15 cellular contexts compared by ENCODE assay signal in genomic region chr6:14321992-14322772, GRCh38.
DNase-seq lines count a peak whose midpoint lies in the region; ATAC-seq, FAIRE-seq and TF ChIP-seq lines count a peak whose summit lies in the region.
"Had no signal": no experiment of that assay in that cellular context is flagged by ENCODE, and none has a peak within 500 bp of the region (broad histone marks: within the 10 kb centered on the region; RNA-seq: fewer than 3 reads in every experiment).

No MANE protein-coding gene starts in this region.

- no peaks in the 10 kb centered on the region for H3K36me3 Mint-ChIP-seq in Calu3 (ENCODE audit: insufficient read depth, unreplicated experiment)
- H3K36me3 Mint-ChIP-seq in activated T-helper 1 cell treated with anti-CD3 and anti-CD28 coated beads, Interleukin-12 subunit alpha, Interleukin-12 subunit beta, Interleukin-2, Interleukin-4 antibody, amounts not matched to agents 30 ng/mL and 10 ng/mL and 1 ng/mL, durations not matched to agents 14 hours and 24 hours and 36 hours (ENCODE audit: low read depth), result no peaks in the 10 kb centered on the region
- H3K36me3 Mint-ChIP-seq: CD14-positive monocyte had no signal

- H3K4me3 ChIP-seq in HFF-Myc (replicated peaks; ENCODE audit: low read depth, low read length) (no peak overlapping the region), bronchial epithelial cell (ENCODE audit: low read depth, low read length) (no peak overlapping the region), right lobe of liver (no peak overlapping the region)

- TF ChIP-seq CTCF in Calu3 (IDR thresholded peaks at IDR 0.05; ENCODE audit: unreplicated experiment) (no peak), HFF-Myc (IDR thresholded peaks at IDR 0.05; ENCODE audit: low read depth, low read length, missing control alignments) (peak; percentile 8), bronchial epithelial cell (IDR thresholded peaks at IDR 0.05; ENCODE audit: insufficient read depth, low read length, severe bottlenecking) (peak; percentile 36), right lobe of liver (IDR thresholded peaks at IDR 0.05) (peak; percentile 8 to 36 (median 18))

- peak; percentile 22 to 75 (median 68) for ATAC-seq in right lobe of liver
- ATAC-seq: effector memory CD8-positive, alpha-beta T cell had no signal

- 87% methylated on average over 7 of the region's 10 CpGs for WGBS in right lobe of liver (ENCODE audit: insufficient coverage, low coverage, low lambda C conversion rate, missing lambda C conversion rate)

- no peak overlapping the region for H3K27ac ChIP-seq in right lobe of liver

- H3K9me3 Mint-ChIP-seq in Calu3 (ENCODE audit: low read depth, unreplicated experiment), result no peaks in the 10 kb centered on the region
- no peaks in the 10 kb centered on the region for H3K9me3 Mint-ChIP-seq in activated T-helper 1 cell treated with anti-CD3 and anti-CD28 coated beads, Interleukin-12 subunit alpha, Interleukin-12 subunit beta, Interleukin-2, Interleukin-4 antibody, amounts not matched to agents 30 ng/mL and 10 ng/mL and 1 ng/mL, durations not matched to agents 14 hours and 24 hours and 36 hours
- H3K9me3 Mint-ChIP-seq: activated T-cell treated with anti-CD3 and anti-CD28 coated beads, Interleukin-2, amount 50 U/mL, for 24 hours; CD14-positive monocyte; effector memory CD8-positive, alpha-beta T cell; stimulated activated naive CD8-positive, alpha-beta T cell treated with anti-CD3 and anti-CD28 coated beads, Interleukin-15, amount 100 ng/mL, for 72 hours had no signal

- no peak overlapping the region for H3K4me3 Mint-ChIP-seq in Calu3 (ENCODE audit: low read depth, unreplicated experiment)
- H3K4me3 Mint-ChIP-seq in activated T-helper 1 cell treated with anti-CD3 and anti-CD28 coated beads, Interleukin-12 subunit alpha, Interleukin-12 subunit beta, Interleukin-2, Interleukin-4 antibody, amounts not matched to agents 30 ng/mL and 10 ng/mL and 1 ng/mL, durations not matched to agents 14 hours and 24 hours and 36 hours, result no peak overlapping the region
- H3K4me3 Mint-ChIP-seq: CD14-positive monocyte; effector memory CD8-positive, alpha-beta T cell had no signal

- H3K27me3 Mint-ChIP-seq in Calu3 (ENCODE audit: unreplicated experiment), result no peaks in the 10 kb centered on the region
- H3K27me3 Mint-ChIP-seq in activated T-helper 1 cell treated with anti-CD3 and anti-CD28 coated beads, Interleukin-12 subunit alpha, Interleukin-12 subunit beta, Interleukin-2, Interleukin-4 antibody, amounts not matched to agents 30 ng/mL and 10 ng/mL and 1 ng/mL, durations not matched to agents 14 hours and 24 hours and 36 hours (ENCODE audit: insufficient read depth), result peaks cover 8% of the 10 kb centered on the region

- DNase-seq in Calu3, result peak; percentile 13
- no peak for DNase-seq in HFF-Myc (ENCODE audit: extremely low read depth, low read depth)
- peak; percentile 10 for DNase-seq in bronchial epithelial cell (ENCODE audit: low read depth)
- DNase-seq in right lobe of liver, result peak in 2 of 3 donors; percentile 27 to 55
- DNase-seq in NCI-H1694 treated with DMSO at 0.1 percent for 48 hours (lab: John Stamatoyannopoulos, UW), result no peak
- no peak for DNase-seq in posterior cingulate gyrus
- DNase-seq in activated T-helper 1 cell treated with anti-CD3 and anti-CD28 coated beads, Interleukin-12 subunit alpha, Interleukin-12 subunit beta, Interleukin-2, Interleukin-4 antibody, amounts not matched to agents 30 ng/mL and 10 ng/mL and 1 ng/mL, durations not matched to agents 14 hours and 24 hours and 36 hours (ENCODE audit: low spot score), result no peak
- no peak for DNase-seq in occipital lobe (lab: John Stamatoyannopoulos, UW)
- DNase-seq: activated CD4-positive, alpha-beta T cell treated with anti-CD3 and anti-CD28 coated beads for 1 hour; activated T-cell treated with anti-CD3 and anti-CD28 coated beads, Interleukin-2, amount 50 U/mL, for 24 hours; effector memory CD8-positive, alpha-beta T cell; SK-N-SH; stimulated activated CD4-positive, alpha-beta T cell treated with anti-CD3 and anti-CD28 coated beads, Interleukin-2, amount 100 ng/mL, for 48 hours; stimulated activated naive CD8-positive, alpha-beta T cell treated with anti-CD3 and anti-CD28 coated beads, Interleukin-15, amount 100 ng/mL, for 72 hours had no signal

- H3K36me3 ChIP-seq in bronchial epithelial cell (ENCODE audit: control insufficient read depth, insufficient read depth, low read length) (no peaks in the 10 kb centered on the region), right lobe of liver (no peaks in the 10 kb centered on the region)

- H3K27ac Mint-ChIP-seq in Calu3 (ENCODE audit: unreplicated experiment), result no peak overlapping the region
- no peak overlapping the region for H3K27ac Mint-ChIP-seq in activated T-helper 1 cell treated with anti-CD3 and anti-CD28 coated beads, Interleukin-12 subunit alpha, Interleukin-12 subunit beta, Interleukin-2, Interleukin-4 antibody, amounts not matched to agents 30 ng/mL and 10 ng/mL and 1 ng/mL, durations not matched to agents 14 hours and 24 hours and 36 hours
- H3K27ac Mint-ChIP-seq: activated T-cell treated with anti-CD3 and anti-CD28 coated beads, Interleukin-2, amount 50 U/mL, for 24 hours; effector memory CD8-positive, alpha-beta T cell had no signal

- H3K4me1 ChIP-seq in right lobe of liver, result no peaks in the 10 kb centered on the region

- H3K9me3 ChIP-seq in right lobe of liver, result no peaks in the 10 kb centered on the region
- H3K9me3 ChIP-seq: SK-N-SH had no signal

- peaks cover 26% of the 10 kb centered on the region for H3K4me1 Mint-ChIP-seq in Calu3 (ENCODE audit: low read depth, unreplicated experiment)
- H3K4me1 Mint-ChIP-seq in activated T-helper 1 cell treated with anti-CD3 and anti-CD28 coated beads, Interleukin-12 subunit alpha, Interleukin-12 subunit beta, Interleukin-2, Interleukin-4 antibody, amounts not matched to agents 30 ng/mL and 10 ng/mL and 1 ng/mL, durations not matched to agents 14 hours and 24 hours and 36 hours (ENCODE audit: low read depth), result peaks cover 4% of the 10 kb centered on the region

- FAIRE-seq in bronchial epithelial cell (lab: Jason Lieb, UNC), result peak; percentile 13

- H3K27me3 ChIP-seq in bronchial epithelial cell (ENCODE audit: control insufficient read depth, insufficient read depth, low read length) (no peaks in the 10 kb centered on the region), right lobe of liver (no peaks in the 10 kb centered on the region)

- CTCF ChIA-PET in Calu3 (lab: Charles Lee), result no interaction called here

- intact Hi-C loops in Calu3 (cut with micrococcal nuclease; ENCODE audit: unreplicated experiment) (no loop called here), right lobe of liver (cut with DNase I) (no loop called here), posterior cingulate gyrus (cut with DNase I) (no loop called here)
- intact Hi-C loops in activated T-helper 1 cell treated with anti-CD3 and anti-CD28 coated beads, Interleukin-12 subunit alpha, Interleukin-12 subunit beta, Interleukin-2, Interleukin-4 antibody, amounts not matched to agents 30 ng/mL and 10 ng/mL and 1 ng/mL, durations not matched to agents 14 hours and 24 hours and 36 hours (cut with micrococcal nuclease), result no loop called here

- no TSS peak for BruUV-seq in Calu3 (replicated peaks; lab: Mats Ljungman, UMichigan)

- TF ChIP-seq POLR2A in right lobe of liver (IDR thresholded peaks at IDR 0.05), result no peak

Comparison
In these comparisons a context has a peak if more than half of its experiments do, and no peak if none do; other contexts are left out.
1. DNase-seq: peak in Calu3 (single experiment), bronchial epithelial cell (single experiment) and right lobe of liver (2 of 3); none in HFF-Myc (single experiment), NCI-H1694 treated with DMSO at 0.1 percent for 48 hours (single experiment), posterior cingulate gyrus (0 of 10), activated T-helper 1 cell treated with anti-CD3 and anti-CD28 coated beads, Interleukin-12 subunit alpha, Interleukin-12 subunit beta, Interleukin-2, Interleukin-4 antibody, amounts not matched to agents 30 ng/mL and 10 ng/mL and 1 ng/mL, durations not matched to agents 14 hours and 24 hours and 36 hours (single experiment) and occipital lobe (single experiment).